1 cellular context compared by ENCODE assay signal in genomic region chr20:1294497-1294896, GRCh38.
TF ChIP-seq lines count a peak whose summit lies in the region.

No MANE protein-coding gene starts in this region.

TF ChIP-seq in HepG2, 621 proteins besides CTCF, POLR2A, EP300 and RAD21:
- no peak for TF ChIP-seq MLXIP (CRISPR knock-in tag; IDR thresholded peaks at IDR 0.05; ENCODE audit: borderline replicate concordance)
- TF ChIP-seq ISX (CRISPR knock-in tag; conservative IDR thresholded peaks at IDR 0.05): no peak
- TF ChIP-seq ZFY (CRISPR knock-in tag; IDR thresholded peaks at IDR 0.05): no peak
- TF ChIP-seq GTF3A (CRISPR knock-in tag; conservative IDR thresholded peaks at IDR 0.05): 0 out of 2 replicates have a peak, but pooled peaks have one; percentile 29
- 0 out of 2 replicates have a peak, but pooled peaks have one; percentile 33 for TF ChIP-seq ZNF891 (CRISPR knock-in tag; IDR thresholded peaks at IDR 0.05)
- no peak for TF ChIP-seq ZNF432 (CRISPR knock-in tag; IDR thresholded peaks at IDR 0.05; ENCODE audit: borderline replicate concordance)
